8 cellular contexts compared by ENCODE assay signal in the genomic region with DNA sequence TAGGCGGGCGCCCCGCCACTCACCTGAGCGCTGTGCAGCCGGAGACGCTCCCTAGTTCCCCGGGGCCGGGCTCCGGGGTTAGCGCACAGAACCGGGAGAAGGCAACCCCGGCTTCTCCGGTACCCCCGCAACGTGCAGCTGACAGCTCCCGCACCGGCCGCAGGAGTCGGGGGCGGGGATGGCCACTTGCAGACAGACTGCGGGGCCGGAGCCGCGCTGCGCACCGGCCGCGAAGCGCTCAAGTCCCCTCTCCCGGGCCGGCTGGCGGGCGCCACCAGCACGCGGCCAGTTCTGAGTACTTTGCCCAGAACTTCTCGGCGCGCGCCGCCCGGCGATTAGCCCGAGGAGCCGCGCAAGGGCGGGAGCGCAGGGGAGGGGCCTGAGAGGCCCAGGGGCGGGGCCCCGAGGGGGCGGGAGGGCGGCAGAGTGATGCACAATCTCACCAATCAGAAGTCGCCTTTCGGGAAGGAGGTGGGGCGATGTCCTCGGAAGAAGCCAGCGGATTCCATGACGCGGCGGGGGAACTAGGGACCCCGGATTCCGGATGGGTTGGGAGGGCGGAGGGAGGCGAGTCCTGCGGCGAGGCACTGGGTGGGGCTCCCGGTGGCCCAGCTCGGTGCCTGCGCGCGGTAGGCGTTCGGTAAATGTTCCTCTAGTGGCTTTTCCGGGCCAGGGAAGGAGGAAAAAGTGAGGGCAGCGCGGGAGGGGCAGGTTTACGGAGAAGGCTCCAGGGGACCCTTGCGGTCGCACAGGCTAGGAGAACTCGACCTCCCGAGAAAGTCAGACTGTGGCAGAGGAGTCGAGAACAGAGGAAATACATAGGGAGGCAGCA. TPM values are rescaled to one million over a fixed set of nuclear protein-coding genes. Genes with fewer than 3 reads are reported as not detected.
DNase-seq lines count a peak whose midpoint lies in the region; ATAC-seq, FAIRE-seq and TF ChIP-seq lines count a peak whose summit lies in the region.

A gene with protein sequence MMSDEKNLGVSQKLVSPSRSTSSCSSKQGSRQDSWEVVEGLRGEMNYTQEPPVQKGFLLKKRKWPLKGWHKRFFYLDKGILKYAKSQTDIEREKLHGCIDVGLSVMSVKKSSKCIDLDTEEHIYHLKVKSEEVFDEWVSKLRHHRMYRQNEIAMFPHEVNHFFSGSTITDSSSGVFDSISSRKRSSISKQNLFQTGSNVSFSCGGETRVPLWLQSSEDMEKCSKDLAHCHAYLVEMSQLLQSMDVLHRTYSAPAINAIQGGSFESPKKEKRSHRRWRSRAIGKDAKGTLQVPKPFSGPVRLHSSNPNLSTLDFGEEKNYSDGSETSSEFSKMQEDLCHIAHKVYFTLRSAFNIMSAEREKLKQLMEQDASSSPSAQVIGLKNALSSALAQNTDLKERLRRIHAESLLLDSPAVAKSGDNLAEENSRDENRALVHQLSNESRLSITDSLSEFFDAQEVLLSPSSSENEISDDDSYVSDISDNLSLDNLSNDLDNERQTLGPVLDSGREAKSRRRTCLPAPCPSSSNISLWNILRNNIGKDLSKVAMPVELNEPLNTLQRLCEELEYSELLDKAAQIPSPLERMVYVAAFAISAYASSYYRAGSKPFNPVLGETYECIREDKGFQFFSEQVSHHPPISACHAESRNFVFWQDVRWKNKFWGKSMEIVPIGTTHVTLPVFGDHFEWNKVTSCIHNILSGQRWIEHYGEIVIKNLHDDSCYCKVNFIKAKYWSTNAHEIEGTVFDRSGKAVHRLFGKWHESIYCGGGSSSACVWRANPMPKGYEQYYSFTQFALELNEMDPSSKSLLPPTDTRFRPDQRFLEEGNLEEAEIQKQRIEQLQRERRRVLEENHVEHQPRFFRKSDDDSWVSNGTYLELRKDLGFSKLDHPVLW (minus strand): TSS at position 316 of the 832 bp plus-strand sequence. CDS start 87,706 bp downstream, outside the sequence.

- WGBS in spleen, 5 donors = 0 to 1% (median 1%) methylated on average over 32 to 81 of the region's 81 CpGs

- H3K4me1 ChIP-seq in spleen = peaks cover 13 to 71% (median 32%) of the 10 kb centered on the region in 6 donors

- intact Hi-C loops in spleen (cut with DNase I; ENCODE audit: low total_unique reads) = loop anchor here (5.0 kb wide), 1 partner anchor 158 kb away; no protein-coding TSS in a partner anchor

- DNase-seq in ACHN (peak; percentile 99), NCI-H2196 (lab: John Stamatoyannopoulos, UW; ENCODE audit: unreplicated experiment) (peak; percentile 85), bronchial epithelial cell (ENCODE audit: low read depth) (peak; percentile 83), inferior parietal cortex (ENCODE audit: extremely low spot score) (peak; percentile 96), spleen (peak; percentile 98)

- H3K9me3 ChIP-seq in spleen = no peaks in the 10 kb centered on the region

- in situ Hi-C loops in ACHN (cut with HindIII; ENCODE audit: low pct_ligation_motif_present, low pct_unique_long_range_greater_than_20kb, low sequenced_read_pairs) = no loop called here

- ATAC-seq in GM18868 (IDR thresholded peaks at IDR 0.05; ENCODE audit: unreplicated experiment) = peak; percentile 70
- ATAC-seq in HG03103 (IDR thresholded peaks at IDR 0.05; ENCODE audit: low read depth, unreplicated experiment) = peak; percentile 75

- peak within 1 kb of the TSS; percentile 71 for H3K4me3 ChIP-seq in WI38 (ENCODE audit: low read depth, low read length)
- peak within 1 kb of the TSS; percentile 88 for H3K4me3 ChIP-seq in bronchial epithelial cell (ENCODE audit: low read depth, low read length)
- H3K4me3 ChIP-seq in spleen = peak within 1 kb of the TSS; percentile 59 to 85 (median 78)

- no peak for TF ChIP-seq CTCF in WI38 (IDR thresholded peaks at IDR 0.05; ENCODE audit: low read depth, low read length)
- no peak for TF ChIP-seq CTCF in bronchial epithelial cell (IDR thresholded peaks at IDR 0.05; ENCODE audit: insufficient read depth, low read length, severe bottlenecking)
- TF ChIP-seq CTCF in spleen (IDR thresholded peaks at IDR 0.05 in 8 of 11, conservative IDR thresholded peaks at IDR 0.05 in 3 of 11) = no peak

- peak within 1 kb of the TSS; percentile 67 to 91 (median 86) for H3K27ac ChIP-seq in spleen

- H3K36me3 ChIP-seq in bronchial epithelial cell (ENCODE audit: control insufficient read depth, insufficient read depth, low read length) (no peaks in the 10 kb centered on the region), spleen (no peaks in the 10 kb centered on the region)

- FAIRE-seq in bronchial epithelial cell (lab: Jason Lieb, UNC) = no peak

- peak in 2 of 3 donors; percentile 33 to 75 for TF ChIP-seq POLR2A in spleen (IDR thresholded peaks at IDR 0.05)

- H3K27me3 ChIP-seq in bronchial epithelial cell (ENCODE audit: control insufficient read depth, insufficient read depth, low read length) (no peaks in the 10 kb centered on the region), spleen (replicated peaks in 1 of 7) (peaks cover 0 to 28% (median 0%) of the 10 kb centered on the region in 7 donors)

RNA-seq across cellular contexts. Expression of the gene that starts here (rescaled TPM):
- total RNA-seq in bronchial epithelial cell (19.7 and 25.0 TPM in 2 replicates), spleen (10 to 100 TPM; 18.5 to 33.9 (median 27.0) TPM)
- polyA plus RNA-seq in spleen = 10 to 100 TPM; 10.3 to 16.2 (median 13.4) TPM

Comparison
In these comparisons a context has a peak if more than half of its experiments do, and no peak if none do; other contexts are left out.
1. Peak in every context shown above with its lines: DNase-seq, ATAC-seq, H3K4me3 ChIP-seq and H3K27ac ChIP-seq.